In the genomic region with DNA sequence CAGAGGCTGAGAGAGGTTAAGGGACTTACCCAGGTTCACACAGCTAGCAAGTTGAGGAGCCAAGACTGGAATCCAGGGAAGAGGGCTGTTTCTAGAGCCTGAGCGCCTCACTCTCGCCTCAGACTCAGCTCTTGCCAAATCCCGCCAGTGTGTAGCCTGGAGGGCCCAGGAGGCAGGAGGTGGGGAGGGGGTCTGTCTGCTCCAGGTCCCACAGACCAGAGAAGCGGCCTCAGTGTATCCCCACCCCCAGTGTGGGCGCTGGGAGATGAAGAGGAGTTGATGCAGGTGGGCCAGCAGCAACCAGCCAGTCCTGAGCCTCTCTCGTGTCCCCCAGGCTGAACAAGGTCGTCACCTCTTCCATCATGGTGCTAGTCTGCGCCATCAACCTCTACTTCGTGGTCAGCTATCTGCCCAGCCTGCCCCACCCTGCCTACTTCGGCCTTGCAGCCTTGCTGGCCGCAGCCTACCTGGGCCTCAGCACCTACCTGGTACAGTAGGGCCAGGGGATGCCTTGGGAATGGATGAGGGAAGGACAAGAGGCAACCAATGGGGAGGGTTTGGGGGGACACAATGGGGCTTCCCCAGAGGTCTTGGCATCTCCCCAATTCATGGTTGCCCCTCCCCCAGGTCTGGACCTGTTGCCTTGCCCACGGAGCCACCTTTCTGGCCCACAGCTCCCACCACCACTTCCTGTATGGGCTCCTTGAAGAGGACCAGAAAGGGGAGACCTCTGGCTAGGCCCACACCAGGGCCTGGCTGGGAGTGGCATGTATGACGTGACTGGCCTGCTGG, we compare ENCODE assay signal across 16 cellular contexts. TPM values are rescaled to one million over a fixed set of nuclear protein-coding genes. Genes with fewer than 3 reads are reported as not detected.
A peak's percentile ranks its signal among the peaks of the same experiment; 100 is the strongest.
DNase-seq lines count a peak whose midpoint lies in the region; ATAC-seq, FAIRE-seq and TF ChIP-seq lines count a peak whose summit lies in the region.
"Had no signal": no experiment of that assay in that cellular context is flagged by ENCODE, and none has a peak within 500 bp of the region (broad histone marks: within the 10 kb centered on the region; RNA-seq: fewer than 3 reads in every experiment).

No MANE protein-coding gene starts in this region.

- no peak overlapping the region for H2AFZ ChIP-seq in HepG2 (ENCODE audit: low read length)

- no peak for DNase-seq in activated naive CD4-positive, alpha-beta T cell treated with anti-CD3 and anti-CD28 coated beads, Interleukin-2, amount 50 U/mL, for 72 hours (ENCODE audit: low spot score in 2 of 2)
- no peak for DNase-seq in Panc1 (ENCODE audit: low read depth, low spot score)
- DNase-seq in HepG2 (ENCODE audit: low spot score): no peak
- peak in 1 of 2 donors; percentile 14 for DNase-seq in tibial nerve (ENCODE audit: low spot score in 2 of 2)
- DNase-seq in activated T-cell treated with anti-CD3 and anti-CD28 coated beads, Interleukin-2, amount 50 U/mL, for 4 hours: no peak
- no peak for DNase-seq in stimulated activated CD4-positive, alpha-beta T cell treated with anti-CD3 and anti-CD28 coated beads, Interleukin-2, amount 100 ng/mL, for 24 hours
- DNase-seq: activated gamma-delta T cell treated with Interleukin-2 at 50 U/mL for 16 hours; foreskin keratinocyte; GOT3; KG1; kidney glomerular epithelial cell; stimulated activated CD4-positive, alpha-beta T cell treated with anti-CD3 and anti-CD28 coated beads, Interleukin-2, amount 100 ng/mL, for 48 hours; substantia nigra had no signal

- TF ChIP-seq EP300 in HepG2 (IDR thresholded peaks at IDR 0.05; ENCODE audit: low read depth in 2 of 2, low read length in 2 of 2) (no peak), HepG2 (CRISPR knock-in tag; IDR thresholded peaks at IDR 0.05; ENCODE audit: borderline replicate concordance) (no peak), tibial nerve (IDR thresholded peaks at IDR 0.05) (no peak)

- BruUV-seq in Panc1 (replicated peaks; lab: Mats Ljungman, UMichigan): no TSS peak
- BruUV-seq in HepG2 (replicated peaks; lab: Mats Ljungman, UMichigan): no TSS peak

- H3K27ac ChIP-seq in Panc1 (ENCODE audit: low read length) (peak overlapping the region; percentile 99; the same call in 1 of the 2 replicates), HepG2 (ENCODE audit: extremely low read length, insufficient read depth, low read length) (no peak overlapping the region), tibial nerve (peak overlapping the region in 3 of 4 donors; percentile 15 to 100 (median 99))
- H3K27ac ChIP-seq: foreskin keratinocyte had no signal

- no peak for FAIRE-seq in HepG2 (lab: Jason Lieb, UNC)

- peaks cover 19% of the 10 kb centered on the region for H3K79me2 ChIP-seq in HepG2 (ENCODE audit: insufficient read depth, low read length)

- no peak for ATAC-seq in activated naive CD4-positive, alpha-beta T cell treated with anti-CD3 and anti-CD28 coated beads, Interleukin-2, amount 50 U/mL, for 72 hours
- ATAC-seq in Panc1: no peak
- ATAC-seq in HepG2: no peak
- ATAC-seq in activated T-cell treated with anti-CD3 and anti-CD28 coated beads, Interleukin-2, amount 50 U/mL, for 4 hours: no peak
- ATAC-seq in HG03139 (IDR thresholded peaks at IDR 0.05; ENCODE audit: unreplicated experiment): no peak
- ATAC-seq: foreskin keratinocyte had no signal

- no peak for TF ChIP-seq RAD21 in HepG2 (CRISPR knock-in tag; IDR thresholded peaks at IDR 0.05)

- no peaks in the 10 kb centered on the region for H3K27me3 ChIP-seq in Panc1 (ENCODE audit: control insufficient read depth, insufficient read depth, low read length)
- H3K27me3 ChIP-seq in HepG2 (ENCODE audit: control insufficient read depth in 1 of 2, insufficient read depth in 2 of 2, low read length in 2 of 2): no peaks in the 10 kb centered on the region; a peak in 1 of 5 replicates
- no peaks in the 10 kb centered on the region for H3K27me3 ChIP-seq in tibial nerve
- H3K27me3 ChIP-seq: foreskin keratinocyte had no signal

- no peak for TF ChIP-seq CTCF in Panc1 (IDR thresholded peaks at IDR 0.05)
- TF ChIP-seq CTCF in HepG2 (CRISPR knock-in tag; IDR thresholded peaks at IDR 0.05): no peak
- TF ChIP-seq CTCF in tibial nerve (IDR thresholded peaks at IDR 0.05): no peak

- H3K4me1 ChIP-seq in Panc1 (ENCODE audit: control insufficient read depth, insufficient read depth, low read length): peaks cover 24% of the 10 kb centered on the region
- peaks cover 53% of the 10 kb centered on the region for H3K4me1 ChIP-seq in HepG2 (ENCODE audit: insufficient read depth, low read length)
- H3K4me1 ChIP-seq in tibial nerve: peaks cover 0 to 26% (median 20%) of the 10 kb centered on the region in 4 donors
- H3K4me1 ChIP-seq: foreskin keratinocyte had no signal

- H3K27ac Mint-ChIP-seq in activated naive CD4-positive, alpha-beta T cell treated with anti-CD3 and anti-CD28 coated beads, Interleukin-2, amount 50 U/mL, for 24 hours: peak overlapping the region; percentile 61
- H3K27ac Mint-ChIP-seq in activated naive CD4-positive, alpha-beta T cell treated with anti-CD3 and anti-CD28 coated beads, Interleukin-2, amount 50 U/mL, for 72 hours: no peak overlapping the region

- intact Hi-C loops in Panc1 (cut with micrococcal nuclease; ENCODE audit: unreplicated experiment) (no loop called here), HepG2 (cut with micrococcal nuclease; ENCODE audit: unreplicated experiment) (loop anchor here (5.0 to 10.0 kb wide), 2 partner anchors 173 to 210 kb away; a partner anchor contains a TSS)

- no peaks in the 10 kb centered on the region for H3K27me3 Mint-ChIP-seq in activated naive CD4-positive, alpha-beta T cell treated with anti-CD3 and anti-CD28 coated beads, Interleukin-2, amount 50 U/mL, for 24 hours
- no peaks in the 10 kb centered on the region for H3K27me3 Mint-ChIP-seq in activated T-cell treated with anti-CD3 and anti-CD28 coated beads, Interleukin-2, amount 50 U/mL, for 4 hours (ENCODE audit: low read depth)

- peak overlapping the region; percentile 1 for H3K4me3 Mint-ChIP-seq in activated naive CD4-positive, alpha-beta T cell treated with anti-CD3 and anti-CD28 coated beads, Interleukin-2, amount 50 U/mL, for 24 hours
- H3K4me3 Mint-ChIP-seq in activated T-cell treated with anti-CD3 and anti-CD28 coated beads, Interleukin-2, amount 50 U/mL, for 4 hours: no peak overlapping the region

- no peaks in the 10 kb centered on the region for H4K20me1 ChIP-seq in HepG2 (ENCODE audit: insufficient read depth, low read length)

- TF ChIP-seq POLR2A in HepG2 (IDR thresholded peaks at IDR 0.05; ENCODE audit: insufficient read depth in 1 of 2, low read depth in 2 of 2, low read length in 2 of 2) (no peak), tibial nerve (IDR thresholded peaks at IDR 0.05) (no peak)

- 44% methylated on average over 13 of the region's 13 CpGs for WGBS in HepG2 (ENCODE audit: low lambda C conversion rate)
- 77 to 86% methylated on average over 11 to 13 of the region's 13 CpGs for WGBS in tibial nerve, 2 donors

- H3K4me2 ChIP-seq in HepG2 (ENCODE audit: low read depth, low read length): peak overlapping the region; percentile 98

- H3K4me1 Mint-ChIP-seq in activated naive CD4-positive, alpha-beta T cell treated with anti-CD3 and anti-CD28 coated beads, Interleukin-2, amount 50 U/mL, for 24 hours: peaks cover 28% of the 10 kb centered on the region
- H3K4me1 Mint-ChIP-seq in activated T-cell treated with anti-CD3 and anti-CD28 coated beads, Interleukin-2, amount 50 U/mL, for 4 hours (ENCODE audit: low read depth): peaks cover 36% of the 10 kb centered on the region

- H3K9me3 Mint-ChIP-seq in activated naive CD4-positive, alpha-beta T cell treated with anti-CD3 and anti-CD28 coated beads, Interleukin-2, amount 50 U/mL, for 24 hours: no peaks in the 10 kb centered on the region
- no peaks in the 10 kb centered on the region for H3K9me3 Mint-ChIP-seq in activated naive CD4-positive, alpha-beta T cell treated with anti-CD3 and anti-CD28 coated beads, Interleukin-2, amount 50 U/mL, for 72 hours
- H3K9me3 Mint-ChIP-seq in activated T-cell treated with anti-CD3 and anti-CD28 coated beads, Interleukin-2, amount 50 U/mL, for 4 hours: no peaks in the 10 kb centered on the region

- POLR2A ChIA-PET in Panc1 (lab: Charles Lee): no interaction called here
- POLR2A ChIA-PET in HepG2 (lab: Yijun Ruan, JAX): interaction anchor here (0.6 to 2.6 kb wide), 4 partner anchors 33 to 111 kb away, joined by 3 to 15 read pairs (median 3); no protein-coding TSS in a partner anchor

- in situ Hi-C loops in Panc1 (cut with HindIII; ENCODE audit: low pct_unique_long_range_greater_than_20kb, low sequenced_read_pairs) (no loop called here), HepG2 (cut with HindIII; ENCODE audit: extremely low pct_ligation_motif_present, low pct_unique_long_range_greater_than_20kb) (loop anchor here (5.0 kb wide), 1 partner anchor 102 kb away; a partner anchor contains a TSS)

- CTCF ChIA-PET in Panc1 (lab: Charles Lee): no interaction called here
- CTCF ChIA-PET in HepG2 (lab: Yijun Ruan, JAX; ENCODE audit: low intra/inter-chr PET ratio, low total read pairs): interaction anchor here (1.2 to 2.8 kb wide), 3 partner anchors 93 to 121 kb away, joined by 6 to 36 read pairs (median 7); a partner anchor contains a TSS

- H3K4me3 ChIP-seq in Panc1 (ENCODE audit: low read depth in 2 of 2, low read length in 2 of 2) (no peak overlapping the region), HepG2 (replicated peaks in 1 of 3; ENCODE audit: insufficient read depth in 1 of 3, low read depth in 2 of 3, low read length in 3 of 3) (no peak overlapping the region; a peak in 1 of 6 replicates), tibial nerve (no peak overlapping the region)

- no peak overlapping the region for H3K9ac ChIP-seq in HepG2 (ENCODE audit: insufficient read depth, low read depth, low read length)

- H3K36me3 Mint-ChIP-seq in activated naive CD4-positive, alpha-beta T cell treated with anti-CD3 and anti-CD28 coated beads, Interleukin-2, amount 50 U/mL, for 24 hours: no peaks in the 10 kb centered on the region
- no peaks in the 10 kb centered on the region for H3K36me3 Mint-ChIP-seq in activated naive CD4-positive, alpha-beta T cell treated with anti-CD3 and anti-CD28 coated beads, Interleukin-2, amount 50 U/mL, for 72 hours
- no peaks in the 10 kb centered on the region for H3K36me3 Mint-ChIP-seq in activated T-cell treated with anti-CD3 and anti-CD28 coated beads, Interleukin-2, amount 50 U/mL, for 4 hours (ENCODE audit: insufficient read depth)

- H3K9me3 ChIP-seq in Panc1 (ENCODE audit: control insufficient read depth, insufficient read depth, low read depth, low read length): no peaks in the 10 kb centered on the region
- H3K9me3 ChIP-seq in HepG2 (ENCODE audit: low read length): no peaks in the 10 kb centered on the region
- H3K9me3 ChIP-seq in tibial nerve: no peaks in the 10 kb centered on the region

- H3K36me3 ChIP-seq in Panc1 (ENCODE audit: control insufficient read depth, insufficient read depth, low read length) (no peaks in the 10 kb centered on the region), HepG2 (replicated peaks in 1 of 2; ENCODE audit: control insufficient read depth in 1 of 2, insufficient read depth in 2 of 2, low read length in 2 of 2) (no peaks in the 10 kb centered on the region), tibial nerve (no peaks in the 10 kb centered on the region)

RNA-seq across cellular contexts. Expression of a gene that starts 5.2 kb away (rescaled TPM):
- total RNA-seq in activated naive CD4-positive, alpha-beta T cell treated with anti-CD3 and anti-CD28 coated beads, Interleukin-2, amount 50 U/mL, for 72 hours: 10 to 100 TPM in 1 of 2 donors, 1 to 10 TPM in 1; 8.1 to 86.8 TPM
- total RNA-seq in Panc1 (2021; ENCODE audit: unreplicated experiment): 128 TPM
- polyA plus RNA-seq in Panc1 (2012; ENCODE audit: insufficient read length): 124 TPM
- 78.5 and 91.0 TPM in 2 replicates for total RNA-seq in HepG2 (2016; rRNA removed; fragmentation: Illumina TruSeq; extraction: Trizol)
- total RNA-seq in HepG2 (2016; cell fraction: cytosol; rRNA removed; fragmentation: Illumina TruSeq; extraction: Trizol; ENCODE audit: low read depth): 61.6 and 62.5 TPM in 2 replicates
- 72.7 and 92.2 TPM in 2 replicates for total RNA-seq in HepG2 (2016; cell fraction: insoluble cytoplasmic fraction; rRNA removed; fragmentation: Illumina TruSeq; extraction: Trizol)
- 98.7 and 108 TPM in 2 replicates for total RNA-seq in HepG2 (2016; cell fraction: membrane; rRNA removed; fragmentation: Illumina TruSeq; extraction: Trizol)
- total RNA-seq in HepG2 (2016; cell fraction: nucleus; rRNA removed; fragmentation: Illumina TruSeq; extraction: Trizol): 63.4 and 77.8 TPM in 2 replicates
- 268 and 270 TPM in 2 replicates for polyA plus RNA-seq in HepG2 (2011; rRNA removed)
- 216 and 257 TPM in 2 replicates for polyA plus RNA-seq in HepG2 (2011; cell fraction: cytosol; rRNA removed)
- polyA plus RNA-seq in HepG2 (2011; cell fraction: nucleus; rRNA removed): 595 and 749 TPM in 2 replicates
- 72.7 and 87.5 TPM in 2 replicates for polyA plus RNA-seq in HepG2 (2012)
- polyA plus RNA-seq in HepG2 (2016; cell fraction: cytosol; fragmentation: Illumina TruSeq; extraction: Trizol; ENCODE audit: low read depth): 60.8 and 65.7 TPM in 2 replicates
- polyA plus RNA-seq in HepG2 (2016; cell fraction: insoluble cytoplasmic fraction; fragmentation: Illumina TruSeq; extraction: Trizol; ENCODE audit: low read depth): 106 and 117 TPM in 2 replicates
- 114 and 123 TPM in 2 replicates for polyA plus RNA-seq in HepG2 (2016; cell fraction: membrane; fragmentation: Illumina TruSeq; extraction: Trizol; ENCODE audit: low read depth)
- polyA plus RNA-seq in HepG2 (2016; cell fraction: nucleus; fragmentation: Illumina TruSeq; extraction: Trizol; ENCODE audit: insufficient read depth, low read depth): 131 and 137 TPM in 2 replicates
- 139 and 364 TPM in 2 replicates for polyA minus RNA-seq in HepG2 (2011; rRNA and poly(A)+ RNA removed; ENCODE audit: low replicate concordance)
- 88.3 and 92.0 TPM in 2 replicates for polyA minus RNA-seq in HepG2 (2011; cell fraction: cytosol; rRNA and poly(A)+ RNA removed)
- 159 and 160 TPM in 2 replicates for polyA minus RNA-seq in HepG2 (2011; cell fraction: nucleus; rRNA and poly(A)+ RNA removed)
- total RNA-seq in tibial nerve: 100 to 1,000 TPM; 122 to 164 (median 140) TPM
- 10 to 100 TPM; 42.8 to 58.0 (median 52.7) TPM for total RNA-seq in activated T-cell treated with anti-CD3 and anti-CD28 coated beads, Interleukin-2, amount 50 U/mL, for 4 hours

RNA-seq across cellular contexts. Expression of a gene that starts 12.4 kb away (rescaled TPM):
- not detected for total RNA-seq in activated naive CD4-positive, alpha-beta T cell treated with anti-CD3 and anti-CD28 coated beads, Interleukin-2, amount 50 U/mL, for 72 hours
- total RNA-seq in Panc1 (2021; ENCODE audit: unreplicated experiment) (0.31 TPM), HepG2 (2016; rRNA removed; fragmentation: Illumina TruSeq; extraction: Trizol) (0.21 and 0.33 TPM in 2 replicates), tibial nerve (100 to 1,000 TPM in 1 of 4 donors, 10 to 100 TPM in 3; 19.0 to 213 (median 52.9) TPM)
- 0.62 TPM for polyA plus RNA-seq in Panc1 (2012; ENCODE audit: insufficient read length)
- 0.26 and 0.51 TPM in 2 replicates for total RNA-seq in HepG2 (2016; cell fraction: cytosol; rRNA removed; fragmentation: Illumina TruSeq; extraction: Trizol; ENCODE audit: low read depth)
- total RNA-seq in HepG2 (2016; cell fraction: insoluble cytoplasmic fraction; rRNA removed; fragmentation: Illumina TruSeq; extraction: Trizol): 0.18 and 0.22 TPM in 2 replicates
- 0.31 TPM in 2 replicates for total RNA-seq in HepG2 (2016; cell fraction: membrane; rRNA removed; fragmentation: Illumina TruSeq; extraction: Trizol)
- 0.19 and 0.71 TPM in 2 replicates for total RNA-seq in HepG2 (2016; cell fraction: nucleus; rRNA removed; fragmentation: Illumina TruSeq; extraction: Trizol)
- 2.3 and 2.5 TPM in 2 replicates for polyA plus RNA-seq in HepG2 (2011; rRNA removed)
- 1.1 and 1.2 TPM in 2 replicates for polyA plus RNA-seq in HepG2 (2011; cell fraction: cytosol; rRNA removed)
- 11.6 and 19.0 TPM in 2 replicates for polyA plus RNA-seq in HepG2 (2011; cell fraction: nucleus; rRNA removed)
- polyA plus RNA-seq in HepG2 (2012): 1.5 and 3.8 TPM in 2 replicates
- polyA plus RNA-seq in HepG2 (2016; cell fraction: cytosol; fragmentation: Illumina TruSeq; extraction: Trizol; ENCODE audit: low read depth): 0.26 and 0.40 TPM in 2 replicates
- polyA plus RNA-seq in HepG2 (2016; cell fraction: insoluble cytoplasmic fraction; fragmentation: Illumina TruSeq; extraction: Trizol; ENCODE audit: low read depth): 0.09 and 0.23 TPM in 2 replicates
- 0.26 and 0.42 TPM in 2 replicates for polyA plus RNA-seq in HepG2 (2016; cell fraction: membrane; fragmentation: Illumina TruSeq; extraction: Trizol; ENCODE audit: low read depth)
- polyA plus RNA-seq in HepG2 (2016; cell fraction: nucleus; fragmentation: Illumina TruSeq; extraction: Trizol; ENCODE audit: insufficient read depth, low read depth): 0.23 and 0.79 TPM in 2 replicates
- polyA minus RNA-seq in HepG2 (2011; rRNA and poly(A)+ RNA removed; ENCODE audit: low replicate concordance): 0.14 and 2.9 TPM in 2 replicates
- 0.35 and 1.5 TPM in 2 replicates for polyA minus RNA-seq in HepG2 (2011; cell fraction: cytosol; rRNA and poly(A)+ RNA removed)
- 3.7 and 5.4 TPM in 2 replicates for polyA minus RNA-seq in HepG2 (2011; cell fraction: nucleus; rRNA and poly(A)+ RNA removed)
- under 1 TPM; 0.05 to 0.61 (median 0.05) TPM for total RNA-seq in activated T-cell treated with anti-CD3 and anti-CD28 coated beads, Interleukin-2, amount 50 U/mL, for 4 hours

RNA-seq across cellular contexts. Expression of a gene that starts 24.4 kb away (rescaled TPM):
- not detected for total RNA-seq in activated naive CD4-positive, alpha-beta T cell treated with anti-CD3 and anti-CD28 coated beads, Interleukin-2, amount 50 U/mL, for 72 hours
- 0.18 TPM for total RNA-seq in Panc1 (2021; ENCODE audit: unreplicated experiment)
- polyA plus RNA-seq in Panc1 (2012; ENCODE audit: insufficient read length): 0.07 TPM
- 301 and 337 TPM in 2 replicates for total RNA-seq in HepG2 (2016; rRNA removed; fragmentation: Illumina TruSeq; extraction: Trizol)
- total RNA-seq in HepG2 (2016; cell fraction: cytosol; rRNA removed; fragmentation: Illumina TruSeq; extraction: Trizol; ENCODE audit: low read depth): 59.0 and 67.7 TPM in 2 replicates
- 281 and 313 TPM in 2 replicates for total RNA-seq in HepG2 (2016; cell fraction: insoluble cytoplasmic fraction; rRNA removed; fragmentation: Illumina TruSeq; extraction: Trizol)
- 183 and 224 TPM in 2 replicates for total RNA-seq in HepG2 (2016; cell fraction: membrane; rRNA removed; fragmentation: Illumina TruSeq; extraction: Trizol)
- total RNA-seq in HepG2 (2016; cell fraction: nucleus; rRNA removed; fragmentation: Illumina TruSeq; extraction: Trizol): 188 and 190 TPM in 2 replicates
- polyA plus RNA-seq in HepG2 (2011; rRNA removed): 287 and 352 TPM in 2 replicates
- polyA plus RNA-seq in HepG2 (2011; cell fraction: cytosol; rRNA removed): 169 and 211 TPM in 2 replicates
- 756 and 778 TPM in 2 replicates for polyA plus RNA-seq in HepG2 (2011; cell fraction: nucleus; rRNA removed)
- 201 and 249 TPM in 2 replicates for polyA plus RNA-seq in HepG2 (2012)
- polyA plus RNA-seq in HepG2 (2016; cell fraction: cytosol; fragmentation: Illumina TruSeq; extraction: Trizol; ENCODE audit: low read depth): 85.6 and 100 TPM in 2 replicates
- 215 and 265 TPM in 2 replicates for polyA plus RNA-seq in HepG2 (2016; cell fraction: insoluble cytoplasmic fraction; fragmentation: Illumina TruSeq; extraction: Trizol; ENCODE audit: low read depth)
- polyA plus RNA-seq in HepG2 (2016; cell fraction: membrane; fragmentation: Illumina TruSeq; extraction: Trizol; ENCODE audit: low read depth): 117 and 144 TPM in 2 replicates
- polyA plus RNA-seq in HepG2 (2016; cell fraction: nucleus; fragmentation: Illumina TruSeq; extraction: Trizol; ENCODE audit: insufficient read depth, low read depth): 336 and 399 TPM in 2 replicates
- polyA minus RNA-seq in HepG2 (2011; rRNA and poly(A)+ RNA removed; ENCODE audit: low replicate concordance): 0.19 and 699 TPM in 2 replicates
- 138 and 156 TPM in 2 replicates for polyA minus RNA-seq in HepG2 (2011; cell fraction: cytosol; rRNA and poly(A)+ RNA removed)
- 112 and 120 TPM in 2 replicates for polyA minus RNA-seq in HepG2 (2011; cell fraction: nucleus; rRNA and poly(A)+ RNA removed)
- total RNA-seq in tibial nerve: not detected
- under 1 TPM; 0.11 to 0.24 (median 0.23) TPM for total RNA-seq in activated T-cell treated with anti-CD3 and anti-CD28 coated beads, Interleukin-2, amount 50 U/mL, for 4 hours
- total RNA-seq: foreskin keratinocyte, RPMI7951 had no signal

RNA-seq across cellular contexts. Expression of a gene that starts 37.8 kb away (rescaled TPM):
- total RNA-seq in activated naive CD4-positive, alpha-beta T cell treated with anti-CD3 and anti-CD28 coated beads, Interleukin-2, amount 50 U/mL, for 72 hours: not detected
- 0.18 TPM for total RNA-seq in Panc1 (2021; ENCODE audit: unreplicated experiment)
- 0.55 TPM for polyA plus RNA-seq in Panc1 (2012; ENCODE audit: insufficient read length)
- 0.22 TPM in 1 of 2 replicates, not detected in the other for total RNA-seq in HepG2 (2016; rRNA removed; fragmentation: Illumina TruSeq; extraction: Trizol)
- 0.35 TPM in 1 of 2 replicates, not detected in the other for total RNA-seq in HepG2 (2016; cell fraction: cytosol; rRNA removed; fragmentation: Illumina TruSeq; extraction: Trizol; ENCODE audit: low read depth)
- total RNA-seq in HepG2 (2016; cell fraction: insoluble cytoplasmic fraction; rRNA removed; fragmentation: Illumina TruSeq; extraction: Trizol): 0.15 TPM in 1 of 2 replicates, not detected in the other
- 0.38 and 0.49 TPM in 2 replicates for total RNA-seq in HepG2 (2016; cell fraction: membrane; rRNA removed; fragmentation: Illumina TruSeq; extraction: Trizol)
- total RNA-seq in HepG2 (2016; cell fraction: nucleus; rRNA removed; fragmentation: Illumina TruSeq; extraction: Trizol): not detected in 2 replicates
- polyA plus RNA-seq in HepG2 (2011; rRNA removed): 0.07 and 0.09 TPM in 2 replicates
- 0.09 and 0.15 TPM in 2 replicates for polyA plus RNA-seq in HepG2 (2011; cell fraction: cytosol; rRNA removed)
- polyA plus RNA-seq in HepG2 (2011; cell fraction: nucleus; rRNA removed): 0.48 and 0.87 TPM in 2 replicates
- polyA plus RNA-seq in HepG2 (2012): 0.15 TPM in 1 of 2 replicates, not detected in the other
- not detected in 2 replicates for polyA plus RNA-seq in HepG2 (2016; cell fraction: cytosol; fragmentation: Illumina TruSeq; extraction: Trizol; ENCODE audit: low read depth)
- polyA plus RNA-seq in HepG2 (2016; cell fraction: insoluble cytoplasmic fraction; fragmentation: Illumina TruSeq; extraction: Trizol; ENCODE audit: low read depth): not detected in 2 replicates
- not detected in 2 replicates for polyA plus RNA-seq in HepG2 (2016; cell fraction: membrane; fragmentation: Illumina TruSeq; extraction: Trizol; ENCODE audit: low read depth)
- polyA plus RNA-seq in HepG2 (2016; cell fraction: nucleus; fragmentation: Illumina TruSeq; extraction: Trizol; ENCODE audit: insufficient read depth, low read depth): not detected in 2 replicates
- polyA minus RNA-seq in HepG2 (2011; rRNA and poly(A)+ RNA removed; ENCODE audit: low replicate concordance): 0.36 TPM in 1 of 2 replicates, not detected in the other
- polyA minus RNA-seq in HepG2 (2011; cell fraction: cytosol; rRNA and poly(A)+ RNA removed): not detected in 2 replicates
- polyA minus RNA-seq in HepG2 (2011; cell fraction: nucleus; rRNA and poly(A)+ RNA removed): 1.4 TPM in 1 of 2 replicates, not detected in the other
- total RNA-seq in tibial nerve: not detected
- not detected for total RNA-seq in activated T-cell treated with anti-CD3 and anti-CD28 coated beads, Interleukin-2, amount 50 U/mL, for 4 hours
- total RNA-seq: foreskin keratinocyte, RPMI7951 had no signal
- polyA plus RNA-seq: foreskin keratinocyte had no signal

Comparison
In these comparisons a context has a peak if more than half of its experiments do, and no peak if none do; other contexts are left out.
1. RNA of a gene that starts 12.4 kb away (total RNA-seq): 19.0 to 213 TPM in tibial nerve; 0.18 to 0.71 TPM in HepG2, 0.31 TPM in Panc1 (single experiment), 0.05 to 0.61 TPM in activated T-cell treated with anti-CD3 and anti-CD28 coated beads, Interleukin-2, amount 50 U/mL, for 4 hours and not detected in activated naive CD4-positive, alpha-beta T cell treated with anti-CD3 and anti-CD28 coated beads, Interleukin-2, amount 50 U/mL, for 72 hours; every median in the first group is over 10 times any median in the second.
2. RNA of a gene that starts 24.4 kb away (total RNA-seq): 59.0 to 337 TPM in HepG2; 0.11 to 0.24 TPM in activated T-cell treated with anti-CD3 and anti-CD28 coated beads, Interleukin-2, amount 50 U/mL, for 4 hours, 0.18 TPM in Panc1 (single experiment), not detected in activated naive CD4-positive, alpha-beta T cell treated with anti-CD3 and anti-CD28 coated beads, Interleukin-2, amount 50 U/mL, for 72 hours and not detected in tibial nerve; every median in the first group is over 10 times any median in the second.